Comparison of ENCODE assay signal across 6 cellular contexts in the genomic region with DNA sequence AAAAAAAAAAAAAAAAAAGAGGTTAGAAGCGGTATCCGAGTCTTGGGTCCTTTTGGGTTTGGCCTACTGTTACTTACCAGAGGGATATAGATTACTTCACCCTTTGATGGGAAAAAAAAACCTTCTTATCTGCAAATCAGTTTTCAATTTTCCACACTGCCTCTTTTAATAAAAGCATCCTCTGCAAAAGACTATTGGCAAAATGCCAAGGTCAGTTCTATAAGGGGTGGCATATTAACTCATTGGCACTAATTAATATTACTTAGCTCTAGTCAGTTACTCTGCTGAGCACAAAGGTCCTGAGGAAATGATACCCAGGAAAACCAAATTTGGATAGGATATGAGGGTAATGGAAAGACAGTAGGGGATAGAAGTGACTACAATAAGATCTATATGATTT. TPM values are rescaled to one million over a fixed set of nuclear protein-coding genes. Genes with fewer than 3 reads are reported as not detected.
"Had no signal": no experiment of that assay in that cellular context is flagged by ENCODE, and none has a peak within 500 bp of the region (broad histone marks: within the 10 kb centered on the region; RNA-seq: fewer than 3 reads in every experiment).

No MANE protein-coding gene starts in this region.

- FAIRE-seq: HTR-8/SVneo had no signal

- H3K4me2 ChIP-seq: KMS-11 had no signal

- DNase-seq: IMR-90, KBM-7, KG1 had no signal

- H3K9ac ChIP-seq: KMS-11 had no signal

- H3K27ac ChIP-seq: HL-60, KMS-11 had no signal

RNA-seq across cellular contexts. Expression of a gene that starts 44.3 kb away (rescaled TPM):
- total RNA-seq: IMR-90 had no signal
- polyA plus RNA-seq: IMR-90 had no signal
